In genomic region chr5:138610468-138611294, GRCh38 we compare ENCODE assay signal across 8 cellular contexts. TPM values are rescaled to one million over a fixed set of nuclear protein-coding genes. Genes with fewer than 3 reads are reported as not detected.
DNase-seq lines count a peak whose midpoint lies in the region; ATAC-seq and TF ChIP-seq lines count a peak whose summit lies in the region.

No MANE protein-coding gene starts in this region.

- no peak overlapping the region for H3K27ac Mint-ChIP-seq in activated naive CD8-positive, alpha-beta T cell
- peak overlapping the region; percentile 78 for H3K27ac Mint-ChIP-seq in progenitor cell of endocrine pancreas

- no peaks in the 10 kb centered on the region for H3K79me2 ChIP-seq in DND-41 (ENCODE audit: insufficient read depth, low read length)

- H3K9me3 ChIP-seq in DND-41 (ENCODE audit: insufficient read depth, low read length, severe bottlenecking) (no peaks in the 10 kb centered on the region), heart right ventricle (no peaks in the 10 kb centered on the region), Peyer's patch (no peaks in the 10 kb centered on the region)

- no peak for TF ChIP-seq POLR2A in Peyer's patch (IDR thresholded peaks at IDR 0.05)

- ATAC-seq in DND-41 (ENCODE audit: insufficient read depth, low read depth): peak; percentile 50; the same call in 2 of the 3 replicates
- peak; percentile 46 to 81 (median 64) for ATAC-seq in heart right ventricle

- H3K4me3 Mint-ChIP-seq in activated naive CD8-positive, alpha-beta T cell: peak overlapping the region; percentile 49
- H3K4me3 Mint-ChIP-seq in progenitor cell of endocrine pancreas (ENCODE audit: low read depth): peak overlapping the region; percentile 75

- peaks cover 36% of the 10 kb centered on the region for H3K27me3 Mint-ChIP-seq in activated naive CD8-positive, alpha-beta T cell
- H3K27me3 Mint-ChIP-seq in progenitor cell of endocrine pancreas: peaks cover 4% of the 10 kb centered on the region

- no peak overlapping the region for H3K27ac ChIP-seq in DND-41 (ENCODE audit: low read length)
- H3K27ac ChIP-seq in heart right ventricle: peak overlapping the region in 6 of 10 donors; percentile 10 to 65 (median 40)
- peak overlapping the region in 1 of 4 donors; percentile 17 for H3K27ac ChIP-seq in Peyer's patch

- H3K4me3 ChIP-seq in DND-41 (ENCODE audit: low read depth in 1 of 2, low read length in 2 of 2): no peak overlapping the region
- peak overlapping the region in 9 of 10 donors; percentile 16 to 56 (median 48) for H3K4me3 ChIP-seq in heart right ventricle
- peak overlapping the region in 2 of 4 donors; percentile 3 to 31 for H3K4me3 ChIP-seq in Peyer's patch

- TF ChIP-seq CTCF in DND-41 (IDR thresholded peaks at IDR 0.05; ENCODE audit: borderline replicate concordance, extremely low read depth, low read length, poor library complexity, severe bottlenecking): no peak
- TF ChIP-seq CTCF in heart right ventricle (IDR thresholded peaks at IDR 0.05): peak in 6 of 9 donors; percentile 13 to 39 (median 26)
- peak; percentile 44 for TF ChIP-seq CTCF in progenitor cell of endocrine pancreas (IDR thresholded peaks at IDR 0.05; ENCODE audit: unreplicated experiment)
- no peak for TF ChIP-seq CTCF in Peyer's patch (IDR thresholded peaks at IDR 0.05)

- no peaks in the 10 kb centered on the region for H4K20me1 ChIP-seq in DND-41 (ENCODE audit: insufficient read depth, low read length)

- H3K4me2 ChIP-seq in DND-41 (ENCODE audit: insufficient read depth, low read length): no peak overlapping the region

- WGBS in heart right ventricle, 2 donors: 24 to 31% methylated on average over 17 to 18 of the region's 18 CpGs

- DNase-seq in DND-41 (no peak), heart right ventricle (peak in 1 of 2 donors; percentile 17), progenitor cell of endocrine pancreas (ENCODE audit: low spot score, unreplicated experiment) (no peak), SHP77 treated with DMSO at 0.1 percent for 48 hours (lab: John Stamatoyannopoulos, UW) (no peak), activated gamma-delta T cell (lab: John Stamatoyannopoulos, UW) (no peak), mesenteric fat pad (ENCODE audit: low spot score) (no peak), Peyer's patch (no peak)

- H3K36me3 Mint-ChIP-seq in activated naive CD8-positive, alpha-beta T cell: no peaks in the 10 kb centered on the region
- no peaks in the 10 kb centered on the region for H3K36me3 Mint-ChIP-seq in progenitor cell of endocrine pancreas (ENCODE audit: insufficient read depth)

- H2AFZ ChIP-seq in DND-41 (ENCODE audit: low read depth, low read length): no peak overlapping the region

- H3K4me1 ChIP-seq in DND-41 (ENCODE audit: insufficient read depth, low read length) (peaks cover 9% of the 10 kb centered on the region), heart right ventricle (peaks cover 0 to 26% (median 7%) of the 10 kb centered on the region in 9 donors), Peyer's patch (peaks cover 0 to 10% (median 0%) of the 10 kb centered on the region in 4 donors)

- H3K36me3 ChIP-seq in DND-41 (ENCODE audit: insufficient read depth, low read length) (no peaks in the 10 kb centered on the region), heart right ventricle (no peaks in the 10 kb centered on the region), Peyer's patch (no peaks in the 10 kb centered on the region)

- peaks cover 12% of the 10 kb centered on the region for H3K4me1 Mint-ChIP-seq in activated naive CD8-positive, alpha-beta T cell (ENCODE audit: low read depth)
- peaks cover 13% of the 10 kb centered on the region for H3K4me1 Mint-ChIP-seq in progenitor cell of endocrine pancreas (ENCODE audit: low read depth)

- H3K27me3 ChIP-seq in DND-41 (ENCODE audit: insufficient read depth, low read length, poor library complexity): no peaks in the 10 kb centered on the region
- H3K27me3 ChIP-seq in heart right ventricle: peaks cover 0 to 14% (median 0%) of the 10 kb centered on the region in 7 donors
- H3K27me3 ChIP-seq in Peyer's patch: no peaks in the 10 kb centered on the region

- H3K9ac ChIP-seq in DND-41 (ENCODE audit: low read depth, low read length): no peak overlapping the region

- H3K9me3 Mint-ChIP-seq in activated naive CD8-positive, alpha-beta T cell (ENCODE audit: low read depth): no peaks in the 10 kb centered on the region
- no peaks in the 10 kb centered on the region for H3K9me3 Mint-ChIP-seq in progenitor cell of endocrine pancreas (ENCODE audit: low read depth)

- intact Hi-C loops in heart right ventricle (cut with DNase I): no loop called here

RNA-seq across cellular contexts. Expression of gene HSPA9, which starts 35.5 kb away (rescaled TPM):
- 100 to 1,000 TPM; 246 to 415 (median 324) TPM for total RNA-seq in heart right ventricle
- polyA plus RNA-seq in heart right ventricle: 100 to 1,000 TPM in 1 of 2 donors, 10 to 100 TPM in 1; 82.9 to 240 TPM
- total RNA-seq in progenitor cell of endocrine pancreas: 174 and 185 TPM in 2 replicates
- 224 TPM for total RNA-seq in mesenteric fat pad
- 100 to 1,000 TPM; 152 to 221 (median 160) TPM for total RNA-seq in Peyer's patch

Comparison
In these comparisons a context has a peak if more than half of its experiments do, and no peak if none do; other contexts are left out.
1. H3K4me3 ChIP-seq: peak in heart right ventricle (9 of 10); none in DND-41 (0 of 2).
2. CTCF ChIP-seq: peak in heart right ventricle (6 of 9) and progenitor cell of endocrine pancreas (single experiment); none in DND-41 (single experiment) and Peyer's patch (0 of 6).